ENCODE assay signal across 8 cellular contexts in the genomic region with DNA sequence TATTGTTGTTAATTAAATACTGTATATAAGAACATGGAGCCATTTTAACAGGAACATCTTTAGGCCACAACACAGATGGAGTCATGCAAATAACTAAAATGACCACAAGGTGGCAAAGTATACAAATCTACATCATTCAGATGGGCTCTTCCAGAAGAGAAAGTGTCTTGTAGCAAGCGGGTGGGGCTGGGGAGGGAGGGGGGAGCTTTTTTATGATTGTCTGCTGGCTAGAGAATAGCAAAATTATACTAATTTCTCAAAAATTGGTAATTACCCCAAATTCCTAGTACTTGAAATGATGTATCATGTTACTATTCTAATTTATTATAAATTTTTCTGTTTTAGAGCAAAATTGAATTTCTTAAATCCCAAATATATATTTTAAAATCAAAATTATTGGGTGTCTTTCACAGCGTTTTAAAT.
DNase-seq lines count a peak whose midpoint lies in the region; ATAC-seq and TF ChIP-seq lines count a peak whose summit lies in the region.

No MANE protein-coding gene starts in this region.

- H3K9me3 ChIP-seq in thoracic aorta, result no peaks in the 10 kb centered on the region

- ATAC-seq in GM19035 (IDR thresholded peaks at IDR 0.05; ENCODE audit: unreplicated experiment) (peak; percentile 90), HG03378 (IDR thresholded peaks at IDR 0.05; ENCODE audit: unreplicated experiment) (peak; percentile 96), thoracic aorta (ENCODE audit: insufficient number of reproducible peaks, low FRiP score, low read depth) (peak; percentile 56)
- no peak for ATAC-seq in stimulated activated naive CD8-positive, alpha-beta T cell treated with anti-CD3 and anti-CD28 coated beads, Interleukin-15, Interleukin-2, amounts not matched to agents 100 U/mL and 50 U/mL, for 24 hours

- H3K4me1 ChIP-seq in thoracic aorta (ENCODE audit: control insufficient read depth in 1 of 2, low read depth in 2 of 2), result no peaks in the 10 kb centered on the region

- no peak overlapping the region for H3K4me3 ChIP-seq in thoracic aorta

- no peaks in the 10 kb centered on the region for H3K27me3 ChIP-seq in thoracic aorta (replicated peaks; ENCODE audit: insufficient read depth)

- TF ChIP-seq CTCF in thoracic aorta (IDR thresholded peaks at IDR 0.05), result peak; percentile 80

- no peaks in the 10 kb centered on the region for H3K36me3 ChIP-seq in thoracic aorta

- H3K27ac ChIP-seq in thoracic aorta, result no peak overlapping the region

- DNase-seq in AML-193 (lab: John Stamatoyannopoulos, UW) (peak; percentile 47 to 49), NCI-H226 (peak; percentile 22), astrocyte of the hippocampus (ENCODE audit: low read depth, low spot score) (peak; percentile 78), iPS-NIHi11 (ENCODE audit: low spot score) (peak; percentile 66), thoracic aorta (ENCODE audit: low spot score) (no peak)
- DNase-seq in stimulated activated naive CD8-positive, alpha-beta T cell treated with anti-CD3 and anti-CD28 coated beads, Interleukin-15, Interleukin-2, amounts not matched to agents 100 U/mL and 50 U/mL, for 24 hours, result no peak

Comparison
In these comparisons a context has a peak if more than half of its experiments do, and no peak if none do; other contexts are left out.
1. DNase-seq: peak in AML-193 (2 of 2), NCI-H226 (single experiment), astrocyte of the hippocampus (single experiment) and iPS-NIHi11 (single experiment); none in thoracic aorta (single experiment) and stimulated activated naive CD8-positive, alpha-beta T cell treated with anti-CD3 and anti-CD28 coated beads, Interleukin-15, Interleukin-2, amounts not matched to agents 100 U/mL and 50 U/mL, for 24 hours (single experiment).